In genomic region chr3:14472471-14473351, GRCh38 we compare ENCODE assay signal across 10 cellular contexts.
DNase-seq lines count a peak whose midpoint lies in the region; ATAC-seq and TF ChIP-seq lines count a peak whose summit lies in the region.
"Had no signal": no experiment of that assay in that cellular context is flagged by ENCODE, and none has a peak within 500 bp of the region (broad histone marks: within the 10 kb centered on the region; RNA-seq: fewer than 3 reads in every experiment).

No MANE protein-coding gene starts in this region.

- TF ChIP-seq CTCF in brain microvascular endothelial cell (IDR thresholded peaks at IDR 0.05; ENCODE audit: low read depth, low read length, missing control alignments): no peak

- no peaks in the 10 kb centered on the region for H3K9me3 ChIP-seq in mesodermal cell (ENCODE audit: control insufficient read depth, low read length)

- DNase-seq in AG08396 (ENCODE audit: low spot score): peak; percentile 91
- peak; percentile 34 for DNase-seq in HPDE6-E6E7 (ENCODE audit: extremely low spot score)
- DNase-seq in brain microvascular endothelial cell: peak; percentile 94
- no peak for DNase-seq in NCI-H2171 (lab: John Stamatoyannopoulos, UW)
- DNase-seq in central memory CD4-positive, alpha-beta T cell: no peak

- in situ Hi-C loops in brain microvascular endothelial cell (cut with HindIII; ENCODE audit: low pct_ligation_motif_present, low sequenced_read_pairs): loop anchor here (25.0 kb wide), 1 partner anchor 210 kb away; no protein-coding TSS in a partner anchor

- H3K4me3 ChIP-seq in brain microvascular endothelial cell (ENCODE audit: low read depth, low read length) (no peak overlapping the region), mesodermal cell (ENCODE audit: extremely low read depth, insufficient read depth, low read length, poor library complexity, severe bottlenecking) (no peak overlapping the region)

- H3K4me1 ChIP-seq in mesodermal cell (ENCODE audit: control insufficient read depth, insufficient read depth, low read length, poor library complexity, severe bottlenecking): peaks cover 43% of the 10 kb centered on the region

- H3K27me3 ChIP-seq in brain microvascular endothelial cell (replicated peaks): no peaks in the 10 kb centered on the region

- peak overlapping the region; percentile 93 for H3K27ac ChIP-seq in brain microvascular endothelial cell
- H3K27ac ChIP-seq in mesodermal cell (ENCODE audit: low read depth, low read length, severe bottlenecking): peak overlapping the region; percentile 81
- H3K27ac ChIP-seq: HL-60, VCaP had no signal

- 84 to 85% methylated on average over 20 of the region's 22 CpGs for WGBS in mesodermal cell (ENCODE audit: insufficient coverage in 2 of 2), 2 experiments

- ATAC-seq in HG02588 (IDR thresholded peaks at IDR 0.05; ENCODE audit: unreplicated experiment): no peak
- no peak for ATAC-seq in GM19397 (IDR thresholded peaks at IDR 0.05; ENCODE audit: unreplicated experiment)

- H3K36me3 ChIP-seq in brain microvascular endothelial cell (replicated peaks) (peaks cover 11% of the 10 kb centered on the region), mesodermal cell (ENCODE audit: control insufficient read depth, insufficient read depth, low read length) (peaks cover 77% of the 10 kb centered on the region)

Comparison
In these comparisons a context has a peak if more than half of its experiments do, and no peak if none do; other contexts are left out.
1. DNase-seq: peak in AG08396 (single experiment), HPDE6-E6E7 (single experiment) and brain microvascular endothelial cell (single experiment); none in NCI-H2171 (single experiment) and central memory CD4-positive, alpha-beta T cell (single experiment).